In the genomic region with DNA sequence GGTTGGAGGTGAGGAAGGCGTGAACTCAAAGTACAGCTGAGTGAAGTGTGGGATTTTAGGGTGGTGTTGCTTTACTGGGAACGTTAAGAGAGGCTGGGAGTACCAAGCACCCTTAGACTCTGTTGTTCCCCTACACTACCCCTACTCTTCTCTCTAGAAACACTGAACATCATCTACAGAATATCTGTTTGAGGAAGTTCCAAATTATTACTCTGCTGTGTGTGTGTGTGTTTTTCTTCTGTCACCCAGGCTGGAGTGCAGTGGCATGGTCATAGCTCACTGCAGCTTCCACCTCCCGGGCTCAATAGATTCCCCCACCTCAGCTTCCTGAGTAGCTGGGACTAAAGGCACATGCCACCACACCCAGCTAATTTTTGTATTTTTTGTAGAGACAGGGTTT, we compare ENCODE assay signal across 21 cellular contexts.
"Had no signal": no experiment of that assay in that cellular context is flagged by ENCODE, and none has a peak within 500 bp of the region (broad histone marks: within the 10 kb centered on the region; RNA-seq: fewer than 3 reads in every experiment).

No MANE protein-coding gene starts in this region.

- H3K4me1 ChIP-seq: colonic mucosa, right lobe of liver, testis had no signal

- DNase-seq: activated CD4-positive, alpha-beta memory T cell treated with anti-CD3 and anti-CD28 coated beads, Interleukin-2, amount 10 ng/mL, durations not matched to agents 7 days and 5 days; activated CD4-positive, alpha-beta T cell treated with anti-CD3 and anti-CD28 coated beads, Interleukin-2, amount 10 ng/mL, durations not matched to agents 24 days and 14 days; activated effector memory CD4-positive, alpha-beta T cell treated with Interleukin-2 at 50 U/mL for 16 hours; activated naive CD4-positive, alpha-beta T cell treated with anti-CD3 and anti-CD28 coated beads, Interleukin-2, amount 10 ng/mL, durations not matched to agents 7 days and 5 days; activated T-cell treated with anti-CD3 and anti-CD28 coated beads, Interleukin-2, amount 50 U/mL, for 72 hours; amygdala; colonic mucosa; dorsolateral prefrontal cortex; endodermal cell; heart left ventricle; left cardiac atrium; occipital lobe; right lobe of liver; stimulated activated CD4-positive, alpha-beta T cell treated with anti-CD3 and anti-CD28 coated beads, Interleukin-15, amount 100 ng/mL, for 24 hours; stimulated activated CD4-positive, alpha-beta T cell treated with anti-CD3 and anti-CD28 coated beads, Interleukin-2, amount 100 ng/mL, for 48 hours; stimulated activated naive CD4-positive, alpha-beta T cell; testis had no signal

- H3K36me3 Mint-ChIP-seq: activated naive CD4-positive, alpha-beta T cell treated with anti-CD3 and anti-CD28 coated beads, Interleukin-2, amount 10 ng/mL, durations not matched to agents 7 days and 5 days; type B pancreatic cell had no signal

- H3K9me3 Mint-ChIP-seq: activated CD4-positive, alpha-beta memory T cell treated with anti-CD3 and anti-CD28 coated beads, Interleukin-2, amount 10 ng/mL, durations not matched to agents 7 days and 5 days; activated CD4-positive, alpha-beta T cell treated with anti-CD3 and anti-CD28 coated beads, Interleukin-2, amount 10 ng/mL, durations not matched to agents 24 days and 14 days; activated naive CD4-positive, alpha-beta T cell treated with anti-CD3 and anti-CD28 coated beads, Interleukin-2, amount 10 ng/mL, durations not matched to agents 7 days and 5 days; activated T-cell treated with anti-CD3 and anti-CD28 coated beads, Interleukin-2, amount 50 U/mL, for 72 hours; endodermal cell; type B pancreatic cell had no signal

- H3K36me3 ChIP-seq: colonic mucosa, heart left ventricle, right lobe of liver had no signal

- H3K4me3 Mint-ChIP-seq: activated CD4-positive, alpha-beta memory T cell treated with anti-CD3 and anti-CD28 coated beads, Interleukin-2, amount 10 ng/mL, durations not matched to agents 7 days and 5 days; activated CD4-positive, alpha-beta T cell treated with anti-CD3 and anti-CD28 coated beads, Interleukin-2, amount 10 ng/mL, durations not matched to agents 24 days and 14 days; activated naive CD4-positive, alpha-beta T cell treated with anti-CD3 and anti-CD28 coated beads, Interleukin-2, amount 10 ng/mL, durations not matched to agents 7 days and 5 days; activated T-cell treated with anti-CD3 and anti-CD28 coated beads, Interleukin-2, amount 50 U/mL, for 72 hours; endodermal cell; type B pancreatic cell had no signal

- H3K27ac Mint-ChIP-seq: activated CD4-positive, alpha-beta memory T cell treated with anti-CD3 and anti-CD28 coated beads, Interleukin-2, amount 10 ng/mL, durations not matched to agents 7 days and 5 days; activated CD4-positive, alpha-beta T cell treated with anti-CD3 and anti-CD28 coated beads, Interleukin-2, amount 10 ng/mL, durations not matched to agents 24 days and 14 days; activated naive CD4-positive, alpha-beta T cell treated with anti-CD3 and anti-CD28 coated beads, Interleukin-2, amount 10 ng/mL, durations not matched to agents 7 days and 5 days; activated T-cell treated with anti-CD3 and anti-CD28 coated beads, Interleukin-2, amount 50 U/mL, for 72 hours; type B pancreatic cell had no signal

- H3K9me3 ChIP-seq: colonic mucosa, heart left ventricle, right lobe of liver, testis had no signal

- H3K4me3 ChIP-seq: colonic mucosa, dorsolateral prefrontal cortex, heart left ventricle, right lobe of liver, skin epidermis, testis had no signal

- H3K4me1 Mint-ChIP-seq: activated CD4-positive, alpha-beta T cell treated with anti-CD3 and anti-CD28 coated beads, Interleukin-2, amount 10 ng/mL, durations not matched to agents 24 days and 14 days; activated naive CD4-positive, alpha-beta T cell treated with anti-CD3 and anti-CD28 coated beads, Interleukin-2, amount 10 ng/mL, durations not matched to agents 7 days and 5 days had no signal

- H3K27me3 ChIP-seq: colonic mucosa, right lobe of liver, testis had no signal

- H3K27ac ChIP-seq: colonic mucosa, dorsolateral prefrontal cortex, heart left ventricle, right lobe of liver, skin epidermis, testis, VCaP had no signal

- ATAC-seq: activated CD4-positive, CD25-positive, alpha-beta regulatory T cell treated with anti-CD3 and anti-CD28 coated beads, Interleukin-2, amount 50 U/mL, for 24 hours; activated T-cell treated with anti-CD3 and anti-CD28 coated beads, Interleukin-2, amount 50 U/mL, for 72 hours; heart left ventricle; left cardiac atrium had no signal
